Comparison of ENCODE assay signal across 16 cellular contexts in genomic region chr14:22407033-22407432, GRCh38.
DNase-seq lines count a peak whose midpoint lies in the region; ATAC-seq and TF ChIP-seq lines count a peak whose summit lies in the region.
"Had no signal": no experiment of that assay in that cellular context is flagged by ENCODE, and none has a peak within 500 bp of the region (broad histone marks: within the 10 kb centered on the region; RNA-seq: fewer than 3 reads in every experiment).

No MANE protein-coding gene starts in this region.

- peak; percentile 18 for DNase-seq in MCF 10A (ENCODE audit: unreplicated experiment)
- no peak for DNase-seq in breast epithelium (ENCODE audit: low spot score in 2 of 2)
- DNase-seq in MV-4-11 (lab: John Stamatoyannopoulos, UW), result peak; percentile 64
- peak; percentile 64 for DNase-seq in left lobe of liver (ENCODE audit: low spot score)
- DNase-seq in pons (ENCODE audit: low spot score), result peak; percentile 47
- no peak for DNase-seq in MM.1S
- DNase-seq in osteoblast (ENCODE audit: insufficient read length, low spot score, missing footprints), result no peak
- DNase-seq: 8988T; C1 segment of cervical spinal cord; CD4-positive, alpha-beta memory T cell; DMS79; HCEC 1CT; HFFc6 had no signal

- H3K4me1 ChIP-seq in breast epithelium (no peaks in the 10 kb centered on the region), MM.1S (ENCODE audit: low read length) (no peaks in the 10 kb centered on the region), osteoblast (ENCODE audit: insufficient read depth, low read length) (no peaks in the 10 kb centered on the region)

- TF ChIP-seq CTCF in MCF 10A (IDR thresholded peaks at IDR 0.05; ENCODE audit: unreplicated experiment) (no peak), breast epithelium (IDR thresholded peaks at IDR 0.05) (no peak), MM.1S (IDR thresholded peaks at IDR 0.05; ENCODE audit: low read length) (no peak), osteoblast (IDR thresholded peaks at IDR 0.05; ENCODE audit: extremely low read depth, low read depth, low read length) (no peak)

- H3K79me2 ChIP-seq in MM.1S (ENCODE audit: low read length), result no peaks in the 10 kb centered on the region
- H3K79me2 ChIP-seq in osteoblast (ENCODE audit: insufficient read depth, low read length), result no peaks in the 10 kb centered on the region

- H3K27me3 ChIP-seq in breast epithelium (no peaks in the 10 kb centered on the region), MM.1S (replicated peaks; ENCODE audit: insufficient read depth, low read length) (no peaks in the 10 kb centered on the region), osteoblast (ENCODE audit: insufficient read depth, low read length) (peaks cover 16% of the 10 kb centered on the region)

- no peak for TF ChIP-seq POLR2A in breast epithelium (IDR thresholded peaks at IDR 0.05)

- no peaks in the 10 kb centered on the region for H3F3A ChIP-seq in MM.1S (ENCODE audit: insufficient read depth, low read length)

- H3K36me3 Mint-ChIP-seq in MCF 10A (ENCODE audit: insufficient read depth, unreplicated experiment), result no peaks in the 10 kb centered on the region
- H3K36me3 Mint-ChIP-seq: CD4-positive, alpha-beta memory T cell had no signal

- no peak overlapping the region for H3K27ac Mint-ChIP-seq in MCF 10A (ENCODE audit: low read depth, unreplicated experiment)
- H3K27ac Mint-ChIP-seq: B cell; CD4-positive, alpha-beta memory T cell; HFFc6 had no signal

- H3K27ac ChIP-seq in breast epithelium (no peak overlapping the region), MM.1S (ENCODE audit: low read length) (no peak overlapping the region), osteoblast (ENCODE audit: low read depth, low read length) (no peak overlapping the region)
- H3K27ac ChIP-seq: HL-60 had no signal

- no peak overlapping the region for H2AFZ ChIP-seq in MM.1S (ENCODE audit: low read length)
- H2AFZ ChIP-seq in osteoblast (ENCODE audit: low read length), result no peak overlapping the region

- no peak overlapping the region for H3K4me3 Mint-ChIP-seq in MCF 10A (ENCODE audit: unreplicated experiment)
- H3K4me3 Mint-ChIP-seq: B cell; CD4-positive, alpha-beta memory T cell; HFFc6 had no signal

- H3K36me3 ChIP-seq in breast epithelium, result no peaks in the 10 kb centered on the region
- no peaks in the 10 kb centered on the region for H3K36me3 ChIP-seq in MM.1S (replicated peaks; ENCODE audit: insufficient read depth, low read length)
- H3K36me3 ChIP-seq in osteoblast (ENCODE audit: insufficient read depth, low read length), result no peaks in the 10 kb centered on the region

- H3K4me1 Mint-ChIP-seq in MCF 10A (ENCODE audit: insufficient read depth, unreplicated experiment), result no peaks in the 10 kb centered on the region
- H3K4me1 Mint-ChIP-seq: B cell; CD4-positive, alpha-beta memory T cell had no signal

- peak; percentile 94 for ATAC-seq in left lobe of liver
- ATAC-seq in SK-N-SH treated with all-trans-retinoic acid at 6 μM for 48 hours, result no peak

- POLR2A ChIA-PET in MCF 10A (lab: Yijun Ruan, JAX), result no interaction called here

- H3K4me3 ChIP-seq in breast epithelium, result no peak overlapping the region
- H3K4me3 ChIP-seq in MM.1S (ENCODE audit: low read length), result no peak overlapping the region
- H3K4me3 ChIP-seq in osteoblast (ENCODE audit: insufficient read depth, low read length), result no peak overlapping the region

- H3K4me2 ChIP-seq in MM.1S (ENCODE audit: low read depth, low read length) (no peak overlapping the region), osteoblast (ENCODE audit: insufficient read depth, low read length) (no peak overlapping the region)

- H3K9me3 ChIP-seq in breast epithelium (no peaks in the 10 kb centered on the region), MM.1S (replicated peaks; ENCODE audit: insufficient read depth, low read length) (no peaks in the 10 kb centered on the region), osteoblast (ENCODE audit: low read depth, low read length) (no peaks in the 10 kb centered on the region)

- H3K9me2 ChIP-seq in MM.1S (replicated peaks; ENCODE audit: insufficient read depth, low read length), result no peaks in the 10 kb centered on the region

- no peaks in the 10 kb centered on the region for H4K20me1 ChIP-seq in MM.1S (ENCODE audit: insufficient read depth, low read length)
- no peaks in the 10 kb centered on the region for H4K20me1 ChIP-seq in osteoblast (ENCODE audit: insufficient read depth, low read length)

- no peak overlapping the region for H3K9ac ChIP-seq in MM.1S (ENCODE audit: low read length)

- intact Hi-C loops in MCF 10A (cut with micrococcal nuclease) (no loop called here), breast epithelium (cut with DNase I; ENCODE audit: low total_unique reads) (no loop called here)

- H3K9me3 Mint-ChIP-seq in MCF 10A (ENCODE audit: unreplicated experiment), result no peaks in the 10 kb centered on the region
- H3K9me3 Mint-ChIP-seq: CD4-positive, alpha-beta memory T cell; HFFc6 had no signal

- BruUV-seq in MCF 10A (replicated peaks; lab: Mats Ljungman, UMichigan), result no TSS peak

- H3K27me3 Mint-ChIP-seq in MCF 10A (ENCODE audit: insufficient read depth, unreplicated experiment), result peaks cover 67% of the 10 kb centered on the region
- H3K27me3 Mint-ChIP-seq: CD4-positive, alpha-beta memory T cell had no signal

- CTCF ChIA-PET in MCF 10A (lab: Yijun Ruan, JAX), result interaction anchor here (0.6 to 0.7 kb wide), 3 partner anchors 11 to 37 kb away, joined by 3 read pairs; no protein-coding TSS in a partner anchor

TF ChIP-seq in SK-N-SH treated with all-trans-retinoic acid at 6 μM for 48 hours, 23 proteins besides CTCF, POLR2A, EP300 and RAD21:
- TF ChIP-seq ISL1 (CRISPR knock-in tag; IDR thresholded peaks at IDR 0.05) (no peak), SNAI2 (CRISPR knock-in tag; IDR thresholded peaks at IDR 0.05) (no peak), GLIS3 (CRISPR knock-in tag; IDR thresholded peaks at IDR 0.05) (no peak)
TF ChIP-seq in SK-N-SH treated with all-trans-retinoic acid at 6 μM for 48 hours: peak in this region for 0.

Comparison
In these comparisons a context has a peak if more than half of its experiments do, and no peak if none do; other contexts are left out.
1. DNase-seq: peak in MCF 10A (single experiment), MV-4-11 (single experiment), left lobe of liver (single experiment) and pons (single experiment); none in breast epithelium (0 of 2), MM.1S (single experiment) and osteoblast (single experiment).